In the genomic region with DNA sequence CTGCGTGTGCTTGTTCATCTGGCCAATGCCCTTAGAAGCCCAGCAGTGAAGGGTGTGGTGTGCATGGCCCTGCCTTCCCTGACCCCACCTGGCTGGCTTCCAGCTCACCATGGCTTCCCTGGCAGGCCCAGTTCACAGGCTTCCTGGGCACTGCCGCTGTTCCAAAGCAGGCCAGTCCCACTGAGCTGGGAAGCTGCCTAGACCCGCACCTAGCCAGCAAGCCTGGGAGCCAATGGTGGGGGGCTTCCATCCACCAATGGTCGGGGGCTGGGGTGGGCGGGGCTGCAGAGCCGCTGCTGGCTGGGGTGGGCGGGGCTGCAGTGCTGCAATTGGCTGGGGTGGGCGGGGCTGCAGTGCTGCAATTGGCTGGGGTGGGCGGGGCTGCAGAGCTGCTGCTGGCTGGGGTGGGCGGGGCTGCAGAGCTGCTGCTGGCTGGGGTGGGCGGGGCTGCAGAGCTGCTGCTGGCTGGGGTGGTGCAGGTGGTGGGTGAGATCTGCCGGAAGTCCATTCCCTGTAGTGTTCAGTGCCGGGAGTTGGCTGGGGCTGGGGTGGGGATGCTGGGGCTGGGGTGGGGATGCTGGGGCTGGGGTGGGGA, we compare ENCODE assay signal across 9 cellular contexts. TPM values are rescaled to one million over a fixed set of nuclear protein-coding genes. Genes with fewer than 3 reads are reported as not detected.
DNase-seq lines count a peak whose midpoint lies in the region; ATAC-seq and TF ChIP-seq lines count a peak whose summit lies in the region.
"Had no signal": no experiment of that assay in that cellular context is flagged by ENCODE, and none has a peak within 500 bp of the region (broad histone marks: within the 10 kb centered on the region; RNA-seq: fewer than 3 reads in every experiment).

No MANE protein-coding gene starts in this region.

- TF ChIP-seq POLR2A in Raji (IDR thresholded peaks at IDR 0.05; ENCODE audit: insufficient read depth, low read depth, low read length) = 0 out of 2 replicates have a peak, but pooled peaks have one; percentile 25

- intact Hi-C loops in Calu3 (cut with micrococcal nuclease; ENCODE audit: unreplicated experiment) = no loop called here

- POLR2A ChIA-PET in activated naive CD8-positive, alpha-beta T cell treated with anti-CD3 and anti-CD28 coated beads, Interleukin-2, amount 10 ng/mL, durations not matched to agents 7 days and 5 days (lab: Charles Lee) = interaction anchor here (0.6 to 1.3 kb wide), 4 partner anchors 12 to 297 kb away, joined by 3 to 5 read pairs (median 4); partner anchors contain the start of gene CALY

- H3K9me3 Mint-ChIP-seq in Calu3 (ENCODE audit: low read depth, unreplicated experiment) = peaks cover 4% of the 10 kb centered on the region
- H3K9me3 Mint-ChIP-seq in activated naive CD8-positive, alpha-beta T cell treated with anti-CD3 and anti-CD28 coated beads, Interleukin-2, amount 10 ng/mL, durations not matched to agents 7 days and 5 days = peaks cover 2% of the 10 kb centered on the region

- BruUV-seq in Calu3 (replicated peaks; lab: Mats Ljungman, UMichigan) = no TSS peak

- H3K27me3 Mint-ChIP-seq in Calu3 (ENCODE audit: unreplicated experiment) = peaks cover 55% of the 10 kb centered on the region
- peaks cover 39% of the 10 kb centered on the region for H3K27me3 Mint-ChIP-seq in activated naive CD8-positive, alpha-beta T cell treated with anti-CD3 and anti-CD28 coated beads, Interleukin-2, amount 10 ng/mL, durations not matched to agents 7 days and 5 days

- H3K4me1 Mint-ChIP-seq in Calu3 (ENCODE audit: low read depth, unreplicated experiment) = peaks cover 6% of the 10 kb centered on the region
- H3K4me1 Mint-ChIP-seq in activated naive CD8-positive, alpha-beta T cell treated with anti-CD3 and anti-CD28 coated beads, Interleukin-2, amount 10 ng/mL, durations not matched to agents 7 days and 5 days = peaks cover under 1% of the 10 kb centered on the region

- peak overlapping the region; percentile 14 for H3K4me3 Mint-ChIP-seq in Calu3 (ENCODE audit: low read depth, unreplicated experiment)
- H3K4me3 Mint-ChIP-seq in activated naive CD8-positive, alpha-beta T cell treated with anti-CD3 and anti-CD28 coated beads, Interleukin-2, amount 10 ng/mL, durations not matched to agents 7 days and 5 days = no peak overlapping the region

- H3K36me3 Mint-ChIP-seq in Calu3 (ENCODE audit: insufficient read depth, unreplicated experiment) = peaks cover 2% of the 10 kb centered on the region
- H3K36me3 Mint-ChIP-seq in activated naive CD8-positive, alpha-beta T cell treated with anti-CD3 and anti-CD28 coated beads, Interleukin-2, amount 10 ng/mL, durations not matched to agents 7 days and 5 days = no peaks in the 10 kb centered on the region

- H3K27ac Mint-ChIP-seq in Calu3 (ENCODE audit: unreplicated experiment) = no peak overlapping the region
- H3K27ac Mint-ChIP-seq in activated naive CD8-positive, alpha-beta T cell treated with anti-CD3 and anti-CD28 coated beads, Interleukin-2, amount 10 ng/mL, durations not matched to agents 7 days and 5 days = no peak overlapping the region

- CTCF ChIA-PET in Calu3 (lab: Charles Lee) = interaction anchor here (0.7 to 1.0 kb wide), 2 partner anchors 10 to 17 kb away, joined by 3 to 4 read pairs; no protein-coding TSS in a partner anchor

- ATAC-seq in HG03432 (IDR thresholded peaks at IDR 0.05; ENCODE audit: unreplicated experiment) (peak; percentile 51), HG03457 (IDR thresholded peaks at IDR 0.05; ENCODE audit: unreplicated experiment) (no peak)
- ATAC-seq in activated naive CD8-positive, alpha-beta T cell treated with anti-CD3 and anti-CD28 coated beads, Interleukin-2, amount 10 ng/mL, durations not matched to agents 7 days and 5 days (ENCODE audit: low read depth) = peak; percentile 78

- no peak for TF ChIP-seq CTCF in Calu3 (IDR thresholded peaks at IDR 0.05; ENCODE audit: unreplicated experiment)

- DNase-seq in Calu3 = peak; percentile 76
- no peak for DNase-seq in activated naive CD8-positive, alpha-beta T cell treated with anti-CD3 and anti-CD28 coated beads, Interleukin-2, amount 10 ng/mL, durations not matched to agents 7 days and 5 days
- DNase-seq in iPS-NIHi11 (ENCODE audit: low spot score) = peak; percentile 79
- peak; percentile 41 to 59 for DNase-seq in stimulated activated CD4-positive, alpha-beta T cell treated with anti-CD3 and anti-CD28 coated beads, Interleukin-2, amount 100 ng/mL, for 48 hours
- DNase-seq in amniotic stem cell (lab: John Stamatoyannopoulos, UW) = no peak

RNA-seq across cellular contexts. Expression of gene CALY, which starts 12.4 kb away (rescaled TPM):
- not detected in 2 replicates for total RNA-seq in Calu3 (2022)
- total RNA-seq in activated naive CD8-positive, alpha-beta T cell treated with anti-CD3 and anti-CD28 coated beads, Interleukin-2, amount 10 ng/mL, durations not matched to agents 7 days and 5 days = 1 to 10 TPM; 3.1 to 3.6 TPM
- total RNA-seq: glomerular endothelial cell had no signal

RNA-seq across cellular contexts. Expression of gene ZNF511, which starts 15.6 kb away (rescaled TPM):
- 21.2 and 24.0 TPM in 2 replicates for total RNA-seq in Calu3 (2022)
- 10 to 100 TPM; 44.5 to 47.4 TPM for total RNA-seq in activated naive CD8-positive, alpha-beta T cell treated with anti-CD3 and anti-CD28 coated beads, Interleukin-2, amount 10 ng/mL, durations not matched to agents 7 days and 5 days

RNA-seq across cellular contexts. Expression of gene TUBGCP2, which starts 15.6 kb away (rescaled TPM):
- 41.0 and 47.2 TPM in 2 replicates for total RNA-seq in Calu3 (2022)
- 10 to 100 TPM; 56.4 to 69.3 TPM for total RNA-seq in activated naive CD8-positive, alpha-beta T cell treated with anti-CD3 and anti-CD28 coated beads, Interleukin-2, amount 10 ng/mL, durations not matched to agents 7 days and 5 days

RNA-seq across cellular contexts. Expression of gene PRAP1, which starts 22.9 kb away (rescaled TPM):
- not detected in 2 replicates for total RNA-seq in Calu3 (2022)
- not detected for total RNA-seq in activated naive CD8-positive, alpha-beta T cell treated with anti-CD3 and anti-CD28 coated beads, Interleukin-2, amount 10 ng/mL, durations not matched to agents 7 days and 5 days
- total RNA-seq: glomerular endothelial cell had no signal

RNA-seq across cellular contexts. Expression of gene FUOM, which starts 33.5 kb away (rescaled TPM):
- total RNA-seq in Calu3 (2022) = 11.5 and 15.0 TPM in 2 replicates
- 10 to 100 TPM; 15.4 to 17.3 TPM for total RNA-seq in activated naive CD8-positive, alpha-beta T cell treated with anti-CD3 and anti-CD28 coated beads, Interleukin-2, amount 10 ng/mL, durations not matched to agents 7 days and 5 days

Comparison
In these comparisons a context has a peak if more than half of its experiments do, and no peak if none do; other contexts are left out.
1. DNase-seq: peak in Calu3 (single experiment), iPS-NIHi11 (single experiment) and stimulated activated CD4-positive, alpha-beta T cell treated with anti-CD3 and anti-CD28 coated beads, Interleukin-2, amount 100 ng/mL, for 48 hours (2 of 2); none in activated naive CD8-positive, alpha-beta T cell treated with anti-CD3 and anti-CD28 coated beads, Interleukin-2, amount 10 ng/mL, durations not matched to agents 7 days and 5 days (single experiment) and amniotic stem cell (single experiment).